8 cellular contexts compared by ENCODE assay signal in the genomic region with DNA sequence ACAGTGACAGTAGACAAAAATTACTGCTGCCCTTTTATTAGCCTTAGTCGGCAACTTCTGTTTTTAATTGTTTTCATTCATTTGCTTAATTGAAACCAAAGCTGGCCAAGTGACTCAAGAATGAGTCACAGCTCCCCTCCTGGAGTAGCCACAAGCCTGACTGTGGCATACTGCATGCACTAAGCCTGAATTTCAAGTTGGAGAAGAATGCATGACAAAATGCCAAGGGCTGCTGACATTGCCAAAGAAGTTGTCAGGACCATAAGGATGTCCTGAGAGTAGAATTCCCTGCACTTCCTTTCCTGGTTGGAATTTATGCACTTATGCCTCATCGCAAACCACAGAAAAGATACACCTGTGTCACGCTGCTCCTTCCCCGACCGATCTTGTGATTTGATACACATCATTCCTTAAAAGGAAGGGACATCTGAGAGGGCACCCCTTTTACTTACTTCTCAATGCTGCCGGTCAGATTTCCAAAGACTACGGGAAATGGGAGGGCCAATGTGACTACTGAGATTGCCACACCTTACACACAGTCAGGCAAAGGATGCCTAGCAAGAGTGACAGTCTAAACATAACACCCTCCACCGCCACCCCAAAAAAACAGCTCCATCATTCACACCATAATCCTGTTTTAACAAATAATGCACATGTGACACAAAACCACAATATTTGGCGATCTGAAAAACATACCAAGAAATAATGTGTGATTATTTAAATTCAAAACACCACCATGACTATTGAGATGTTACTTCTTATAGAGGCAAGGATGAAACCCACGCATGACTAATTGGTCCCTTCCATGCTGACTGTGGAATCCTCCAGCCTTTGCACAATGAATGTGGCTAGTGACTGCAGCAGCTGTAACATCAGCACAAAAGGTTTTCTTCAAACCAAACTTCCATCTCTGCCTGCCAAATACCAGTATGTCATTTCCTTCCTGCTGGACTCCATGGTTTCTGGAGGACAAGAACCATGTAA. TPM values are rescaled to one million over a fixed set of nuclear protein-coding genes. Genes with fewer than 3 reads are reported as not detected.
DNase-seq lines count a peak whose midpoint lies in the region; ATAC-seq and TF ChIP-seq lines count a peak whose summit lies in the region.

No MANE protein-coding gene starts in this region.

- DNase-seq in A172 (ENCODE audit: low spot score) (peak; percentile 98), T-helper 2 cell (peak in 3 of 5 experiments; percentile 34 to 69 (median 62)), choroid plexus epithelial cell (ENCODE audit: low read depth) (peak; percentile 82), medulla oblongata (ENCODE audit: extremely low spot score) (peak; percentile 16), cortex of kidney (lab: John Stamatoyannopoulos, UW) (no peak)

- ATAC-seq in GM18867 (IDR thresholded peaks at IDR 0.05; ENCODE audit: unreplicated experiment) = peak; percentile 44
- peak; percentile 27 for ATAC-seq in HG03565 (IDR thresholded peaks at IDR 0.05; ENCODE audit: unreplicated experiment)
- ATAC-seq in HG03139 (IDR thresholded peaks at IDR 0.05; ENCODE audit: unreplicated experiment) = no peak

- TF ChIP-seq CTCF in choroid plexus epithelial cell (conservative IDR thresholded peaks at IDR 0.05; ENCODE audit: low read depth, low read length) = no peak

- no peak overlapping the region for H3K4me3 ChIP-seq in choroid plexus epithelial cell (ENCODE audit: low read depth, low read length)

RNA-seq across cellular contexts. Expression of gene VAV3, which starts 28.2 kb away (rescaled TPM):
- total RNA-seq in A172 (2014; rRNA removed; shearing (Covaris generic)) = 0.65 and 0.88 TPM in 2 replicates
